Comparison of ENCODE assay signal across 1 cellular context in the genomic region with DNA sequence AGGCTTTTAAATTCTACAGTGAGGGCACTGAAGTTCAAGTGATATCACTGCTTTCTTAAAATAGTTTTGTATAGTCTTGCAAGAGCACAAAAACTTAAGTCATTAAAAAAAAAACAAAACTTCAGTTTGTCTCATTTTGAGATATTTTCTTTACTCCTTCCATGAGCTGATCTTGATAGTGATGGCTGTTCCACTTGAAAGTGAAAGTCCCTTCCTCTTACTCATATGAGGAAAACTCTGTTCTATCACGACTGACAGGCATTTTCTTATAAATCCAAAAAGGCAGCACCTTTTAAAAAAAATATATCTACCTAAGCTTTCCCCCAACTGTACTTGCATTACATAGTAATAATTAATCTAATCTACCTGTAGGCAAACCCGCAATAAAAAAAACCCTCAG.
TF ChIP-seq lines count a peak whose summit lies in the region.

No MANE protein-coding gene starts in this region.

TF ChIP-seq in GM12878, 131 proteins besides CTCF, POLR2A, EP300 and RAD21:
- peak; percentile 22; the same call in 1 of the 2 replicates for TF ChIP-seq ZBED1 (IDR thresholded peaks at IDR 0.05; ENCODE audit: borderline replicate concordance)
